Comparison of ENCODE assay signal across 25 cellular contexts in the genomic region with DNA sequence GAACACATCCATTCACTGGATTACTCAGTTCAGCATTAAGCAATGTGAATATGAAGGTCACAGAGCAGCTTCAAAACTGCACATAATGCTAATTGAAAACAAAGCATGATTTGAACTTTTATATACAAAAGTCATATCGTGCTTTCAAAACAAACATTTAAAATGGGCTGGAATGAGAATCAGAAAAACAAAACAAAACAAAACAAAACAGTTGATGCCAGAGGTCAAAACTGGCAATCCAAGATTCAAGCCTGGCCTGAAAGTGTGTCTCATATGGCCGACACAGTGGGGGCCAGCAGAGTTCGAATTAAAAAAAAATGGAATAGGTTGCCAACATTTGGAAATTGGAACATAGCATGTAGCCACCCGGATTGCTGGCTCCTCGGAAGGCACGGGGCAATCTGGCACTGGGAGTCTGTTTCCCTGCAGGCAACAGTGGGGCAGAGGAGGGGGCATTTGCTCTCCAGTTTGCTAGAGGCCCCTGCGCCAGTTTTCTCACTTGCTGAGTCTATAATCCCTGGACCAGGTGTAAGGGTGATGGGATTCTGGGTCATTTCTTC.
"Had no signal": no experiment of that assay in that cellular context is flagged by ENCODE, and none has a peak within 500 bp of the region (broad histone marks: within the 10 kb centered on the region; RNA-seq: fewer than 3 reads in every experiment).

No MANE protein-coding gene starts in this region.

- H3K4me1 Mint-ChIP-seq: mesothelial cell of epicardium, naive B cell had no signal

- H3K27ac ChIP-seq: ovary, prostate gland, skin epidermis, thoracic aorta, VCaP had no signal

- H3K27me3 Mint-ChIP-seq: naive B cell had no signal

- H3K27me3 ChIP-seq: ovary had no signal

- H3K4me3 ChIP-seq: ovary, prostate gland, skin epidermis, thoracic aorta had no signal

- H3K27ac Mint-ChIP-seq: activated naive CD4-positive, alpha-beta T cell treated with anti-CD3 and anti-CD28 coated beads, Interleukin-2, amount 50 U/mL, for 72 hours; activated T-cell treated with anti-CD3 and anti-CD28 coated beads, Interleukin-2, amount 50 U/mL, for 72 hours; mesothelial cell of epicardium had no signal

- H3K4me3 Mint-ChIP-seq: activated T-cell treated with anti-CD3 and anti-CD28 coated beads, Interleukin-2, amount 50 U/mL, for 72 hours; mesothelial cell of epicardium; naive B cell; nephron progenitor cell had no signal

- DNase-seq: activated CD4-positive, alpha-beta T cell treated with anti-CD3 and anti-CD28 coated beads for 4 hours; activated CD4-positive, alpha-beta T cell treated with anti-CD3 and anti-CD28 coated beads, Interleukin-2, amount 50 U/mL, for 4 hours; activated naive CD4-positive, alpha-beta T cell; activated T-cell treated with anti-CD3 and anti-CD28 coated beads for 4 hours; activated T-cell treated with anti-CD3 and anti-CD28 coated beads, Interleukin-2, amount 50 U/mL, for 72 hours; cortex of kidney; head of caudate nucleus; hippocampal formation; kidney; left colon; naive B cell; nephron progenitor cell; ovary; retina; stimulated activated CD4-positive, alpha-beta T cell treated with anti-CD3 and anti-CD28 coated beads, Interleukin-12 subunit alpha, Interleukin-12 subunit beta, amount 100 ng/mL, for 4 hours; stimulated activated CD4-positive, alpha-beta T cell treated with anti-CD3 and anti-CD28 coated beads, Interleukin-4, amount 100 ng/mL, for 1 hour; stimulated activated naive CD8-positive, alpha-beta T cell treated with anti-CD3 and anti-CD28 coated beads, Interleukin-15, Interleukin-2, amounts not matched to agents 100 U/mL and 50 U/mL, for 24 hours; trophoblast cell had no signal

- H3K4me1 ChIP-seq: prostate gland had no signal

- H3K36me3 Mint-ChIP-seq: activated naive CD4-positive, alpha-beta T cell treated with anti-CD3 and anti-CD28 coated beads, Interleukin-2, amount 50 U/mL, for 72 hours; naive B cell had no signal

- H3K9me3 Mint-ChIP-seq: activated naive CD4-positive, alpha-beta T cell treated with anti-CD3 and anti-CD28 coated beads, Interleukin-2, amount 50 U/mL, for 72 hours; activated T-cell treated with anti-CD3 and anti-CD28 coated beads, Interleukin-2, amount 50 U/mL, for 72 hours; mesothelial cell of epicardium; naive B cell; nephron progenitor cell had no signal

- H3K9me3 ChIP-seq: ovary, prostate gland, thoracic aorta had no signal

- H3K36me3 ChIP-seq: ovary, prostate gland, thoracic aorta had no signal

- ATAC-seq: activated naive CD4-positive, alpha-beta T cell treated with anti-CD3 and anti-CD28 coated beads, Interleukin-2, amount 50 U/mL, for 72 hours; activated T-cell treated with anti-CD3 and anti-CD28 coated beads, Interleukin-2, amount 50 U/mL, for 72 hours; esophagus mucosa; left colon; stimulated activated naive CD8-positive, alpha-beta T cell treated with anti-CD3 and anti-CD28 coated beads, Interleukin-15, Interleukin-2, amounts not matched to agents 100 U/mL and 50 U/mL, for 24 hours had no signal
